In the genomic region with DNA sequence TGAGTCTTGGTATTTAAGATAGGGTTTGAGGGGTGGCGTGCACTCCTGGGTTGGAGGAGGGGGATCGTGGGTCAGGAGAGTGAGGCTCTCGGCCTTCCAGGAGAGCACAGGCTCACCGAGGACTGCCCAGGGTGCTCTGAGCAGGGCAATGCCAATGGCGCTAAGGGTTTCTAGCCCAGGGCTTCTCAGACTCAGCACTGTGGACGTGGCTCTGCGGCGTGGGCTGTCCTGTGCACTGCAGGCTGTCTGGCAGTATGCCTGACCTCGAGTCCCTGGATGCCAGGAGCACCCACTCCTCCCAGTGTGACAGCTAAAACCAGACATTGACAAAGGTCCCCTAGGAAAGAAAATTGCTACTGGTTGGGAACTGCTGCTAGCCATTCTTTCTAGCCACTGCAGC, we compare ENCODE assay signal across 11 cellular contexts.
"Had no signal": no experiment of that assay in that cellular context is flagged by ENCODE, and none has a peak within 500 bp of the region (broad histone marks: within the 10 kb centered on the region; RNA-seq: fewer than 3 reads in every experiment).

No MANE protein-coding gene starts in this region.

- H3K9me3 Mint-ChIP-seq: effector memory CD8-positive, alpha-beta T cell; neural crest cell had no signal

- H3K4me3 Mint-ChIP-seq: activated CD8-positive, alpha-beta memory T cell treated with anti-CD3 and anti-CD28 coated beads, Interleukin-2, amount 10 ng/mL, durations not matched to agents 7 days and 5 days; effector memory CD8-positive, alpha-beta T cell; neural crest cell had no signal

- H3K27ac Mint-ChIP-seq: activated CD8-positive, alpha-beta memory T cell treated with anti-CD3 and anti-CD28 coated beads, Interleukin-2, amount 10 ng/mL, durations not matched to agents 7 days and 5 days had no signal

- H3K4me1 Mint-ChIP-seq: neural crest cell had no signal

- ATAC-seq: activated CD8-positive, alpha-beta memory T cell treated with anti-CD3 and anti-CD28 coated beads, Interleukin-2, amount 10 ng/mL, durations not matched to agents 7 days and 5 days; effector memory CD8-positive, alpha-beta T cell; pancreas; Right ventricle myocardium inferior had no signal

- H3K27me3 Mint-ChIP-seq: activated CD8-positive, alpha-beta memory T cell treated with anti-CD3 and anti-CD28 coated beads, Interleukin-2, amount 10 ng/mL, durations not matched to agents 7 days and 5 days; effector memory CD8-positive, alpha-beta T cell had no signal

- DNase-seq: activated CD4-positive, CD25-positive, alpha-beta regulatory T cell; activated CD8-positive, alpha-beta memory T cell treated with anti-CD3 and anti-CD28 coated beads, Interleukin-2, amount 10 ng/mL, durations not matched to agents 7 days and 5 days; central memory CD4-positive, alpha-beta T cell; effector memory CD8-positive, alpha-beta T cell; erythroblast; kidney glomerular epithelial cell; mesendoderm; pancreas; transverse colon had no signal
